In genomic region chr15:100920516-100921135, GRCh38 we compare ENCODE assay signal across 8 cellular contexts. TPM values are rescaled to one million over a fixed set of nuclear protein-coding genes. Genes with fewer than 3 reads are reported as not detected.
DNase-seq lines count a peak whose midpoint lies in the region; ATAC-seq and TF ChIP-seq lines count a peak whose summit lies in the region.

No MANE protein-coding gene starts in this region.

- H3K27me3 ChIP-seq in ACC112 (ENCODE audit: insufficient read depth, low read length) (no peaks in the 10 kb centered on the region), Peyer's patch (no peaks in the 10 kb centered on the region), aorta (ENCODE audit: control insufficient read depth in 1 of 2, insufficient read depth in 2 of 2, low read length in 1 of 2) (no peaks in the 10 kb centered on the region)

- H3K36me3 ChIP-seq in ACC112 (ENCODE audit: insufficient read depth, low read length) (peaks cover 10% of the 10 kb centered on the region), Peyer's patch (peaks cover 0 to 4% (median 0%) of the 10 kb centered on the region in 3 donors), aorta (ENCODE audit: control insufficient read depth in 1 of 2, insufficient read depth in 2 of 2, low read length in 1 of 2) (no peaks in the 10 kb centered on the region)

- intact Hi-C loops in aorta (cut with DNase I), result no loop called here

- H3K4me3 ChIP-seq in ACC112 (ENCODE audit: low read depth, low read length), result peak overlapping the region; percentile 81
- H3K4me3 ChIP-seq in Peyer's patch, result peak overlapping the region in 3 of 4 donors; percentile 78 to 91 (median 82)
- H3K4me3 ChIP-seq in fibroblast of villous mesenchyme (ENCODE audit: low read depth, low read length), result peak overlapping the region; percentile 70
- no peak overlapping the region for H3K4me3 ChIP-seq in aorta (ENCODE audit: low read length in 2 of 2)

- TF ChIP-seq POLR2A in Peyer's patch (IDR thresholded peaks at IDR 0.05), result no peak

- H3K27ac ChIP-seq in ACC112 (ENCODE audit: low read depth, low read length), result no peak overlapping the region
- peak overlapping the region in 2 of 4 donors; percentile 77 to 88 for H3K27ac ChIP-seq in Peyer's patch
- no peak overlapping the region for H3K27ac ChIP-seq in aorta (ENCODE audit: low read depth in 1 of 2, low read length in 2 of 2)

- H3K9me3 ChIP-seq in Peyer's patch (no peaks in the 10 kb centered on the region), aorta (ENCODE audit: control insufficient read depth, low read length) (no peaks in the 10 kb centered on the region)

- H3K4me1 ChIP-seq in ACC112 (ENCODE audit: control insufficient read depth, insufficient read depth, low read length, unreplicated experiment) (peaks cover 18% of the 10 kb centered on the region), Peyer's patch (peaks cover 3 to 36% (median 12%) of the 10 kb centered on the region in 4 donors), aorta (ENCODE audit: control insufficient read depth in 1 of 2, insufficient read depth in 2 of 2, low read length in 2 of 2) (no peaks in the 10 kb centered on the region)

- DNase-seq in Peyer's patch (no peak), fibroblast of villous mesenchyme (ENCODE audit: low read depth) (no peak), aorta (no peak)

- WGBS in aorta, 2 donors, result 92 to 93% methylated on average over 8 of the region's 8 CpGs

- peaks cover 38% of the 10 kb centered on the region for H3K79me2 ChIP-seq in ACC112 (ENCODE audit: control insufficient read depth, insufficient read depth, low read length, unreplicated experiment)

- H2AFZ ChIP-seq in ACC112 (ENCODE audit: low read length, unreplicated experiment), result no peak overlapping the region

- peak; percentile 23 for ATAC-seq in GM18909 (IDR thresholded peaks at IDR 0.05; ENCODE audit: poor library complexity, unreplicated experiment)
- no peak for ATAC-seq in aorta (ENCODE audit: low FRiP score)
- no peak for ATAC-seq in GM18867 (IDR thresholded peaks at IDR 0.05; ENCODE audit: unreplicated experiment)
- no peak for ATAC-seq in GM21737 (IDR thresholded peaks at IDR 0.05; ENCODE audit: unreplicated experiment)
- ATAC-seq in activated CD4-positive, CD25-positive, alpha-beta regulatory T cell treated with anti-CD3 and anti-CD28 coated beads, Interleukin-2, amount 50 U/mL, for 24 hours, result no peak

- no peak for TF ChIP-seq CTCF in Peyer's patch (IDR thresholded peaks at IDR 0.05)
- TF ChIP-seq CTCF in fibroblast of villous mesenchyme (IDR thresholded peaks at IDR 0.05; ENCODE audit: insufficient read depth, low read depth, low read length), result no peak

RNA-seq across cellular contexts. Expression of gene LRRK1, which starts 1.5 kb away (rescaled TPM):
- total RNA-seq in Peyer's patch, result 10 to 100 TPM; 49.2 to 66.0 (median 55.5) TPM
- 10.8 and 11.6 TPM in 2 replicates for total RNA-seq in fibroblast of villous mesenchyme
- total RNA-seq in aorta, result 10 to 100 TPM; 20.0 to 34.0 TPM
- polyA plus RNA-seq in aorta, result 1 to 10 TPM; 4.0 to 6.6 TPM

RNA-seq across cellular contexts. Expression of gene ALDH1A3, which starts 41.0 kb away (rescaled TPM):
- total RNA-seq in Peyer's patch (10 to 100 TPM in 3 of 4 donors, 1 to 10 TPM in 1; 8.5 to 99.9 (median 18.4) TPM), fibroblast of villous mesenchyme (42.7 and 46.7 TPM in 2 replicates), aorta (10 to 100 TPM in 1 of 2 donors, 1 to 10 TPM in 1; 7.0 to 19.0 TPM)
- polyA plus RNA-seq in aorta, result 1 to 10 TPM; 4.5 to 6.4 TPM

Comparison
In these comparisons a context has a peak if more than half of its experiments do, and no peak if none do; other contexts are left out.
1. H3K4me3 ChIP-seq: peak in ACC112 (single experiment), Peyer's patch (3 of 4) and fibroblast of villous mesenchyme (single experiment); none in aorta (0 of 2).